In the genomic region with DNA sequence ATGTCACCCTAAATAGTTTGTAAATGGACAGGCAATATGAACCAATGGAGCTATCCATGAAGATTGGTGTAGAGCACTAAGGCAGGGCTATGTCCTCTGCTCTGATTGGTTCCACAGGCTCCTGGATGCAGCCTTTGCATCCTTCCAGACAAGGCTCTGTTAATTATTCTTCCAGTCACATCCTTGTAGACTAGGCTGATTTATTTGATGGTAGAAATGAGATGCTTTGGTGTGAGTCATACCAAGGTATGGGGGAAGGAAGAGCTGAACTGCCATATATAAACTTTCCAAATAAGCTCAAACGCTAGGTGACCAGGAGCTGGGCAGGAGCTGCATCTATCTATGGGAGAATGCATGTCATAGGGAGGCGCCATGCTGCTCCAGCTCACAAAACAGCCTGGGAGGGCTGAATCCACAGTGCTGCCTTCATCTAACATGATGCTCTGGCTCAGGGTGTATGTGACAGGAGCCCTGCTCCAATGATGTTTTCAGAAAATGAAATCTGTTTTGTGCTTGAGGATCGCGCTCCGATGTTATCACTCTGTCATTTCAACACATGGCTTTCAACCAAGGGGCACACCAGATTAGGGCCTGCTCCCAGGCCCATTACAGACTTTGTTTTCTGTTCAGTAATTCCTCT, we compare ENCODE assay signal across 14 cellular contexts.
DNase-seq lines count a peak whose midpoint lies in the region; ATAC-seq and TF ChIP-seq lines count a peak whose summit lies in the region.
"Had no signal": no experiment of that assay in that cellular context is flagged by ENCODE, and none has a peak within 500 bp of the region (broad histone marks: within the 10 kb centered on the region; RNA-seq: fewer than 3 reads in every experiment).

No MANE protein-coding gene starts in this region.

- H3K23ac ChIP-seq in mesenchymal stem cell (ENCODE audit: low read length in 2 of 2), result no peak overlapping the region

- peak; percentile 29 for ATAC-seq in aorta (ENCODE audit: low FRiP score)
- ATAC-seq: GM12878, GM23338 had no signal

- H3K18ac ChIP-seq in mesenchymal stem cell (ENCODE audit: low read depth in 1 of 2, low read length in 2 of 2), result no peak overlapping the region

- H3K27ac ChIP-seq in aorta (ENCODE audit: low read depth in 1 of 2, low read length in 2 of 2) (no peak overlapping the region), mesenchymal stem cell (ENCODE audit: low read length, poor library complexity, severe bottlenecking) (no peak overlapping the region), right atrium auricular region (no peak overlapping the region)
- H3K27ac ChIP-seq: BLaER1 had no signal

- H3K9me3 ChIP-seq in aorta (ENCODE audit: control insufficient read depth, low read length) (no peaks in the 10 kb centered on the region), mesenchymal stem cell (ENCODE audit: control insufficient read depth, low read length) (no peaks in the 10 kb centered on the region), right atrium auricular region (peaks cover 0 to 5% of the 10 kb centered on the region in 2 donors)
- H3K9me3 ChIP-seq: Caco-2 had no signal

- H3K4me1 ChIP-seq in aorta (ENCODE audit: control insufficient read depth in 1 of 2, insufficient read depth in 2 of 2, low read length in 2 of 2) (no peaks in the 10 kb centered on the region), mesenchymal stem cell (ENCODE audit: control insufficient read depth, insufficient read depth, low read depth, low read length) (peaks cover 2% of the 10 kb centered on the region), right atrium auricular region (no peaks in the 10 kb centered on the region)
- H3K4me1 ChIP-seq: BLaER1 had no signal

- no peak overlapping the region for H2AFZ ChIP-seq in mesenchymal stem cell (ENCODE audit: low read depth, low read length)
- H2AFZ ChIP-seq: GM23338 had no signal

- no peak overlapping the region for H2BK5ac ChIP-seq in mesenchymal stem cell (ENCODE audit: low read depth, low read length, poor library complexity, severe bottlenecking)

- WGBS in aorta, 2 donors, result 95 to 97% methylated on average over 5 of the region's 5 CpGs
- 90% methylated on average over 5 of the region's 5 CpGs for whole genome bisulfite sequencing in mesenchymal stem cell

- no peak overlapping the region for H2BK120ac ChIP-seq in mesenchymal stem cell (ENCODE audit: low read depth, low read length)

- no peak overlapping the region for H3K9ac ChIP-seq in mesenchymal stem cell (ENCODE audit: low read length)
- H3K9ac ChIP-seq: BLaER1 had no signal

- H3K79me1 ChIP-seq in mesenchymal stem cell (replicated peaks; ENCODE audit: low read length, poor library complexity, severe bottlenecking), result no peaks in the 10 kb centered on the region

- peak; percentile 45 for DNase-seq in Caki2 (ENCODE audit: low read depth)
- DNase-seq in M059J (ENCODE audit: low read depth), result peak; percentile 43
- peak; percentile 9 for DNase-seq in glomerular visceral epithelial cell (ENCODE audit: extremely low spot score)
- no peak for DNase-seq in aorta
- DNase-seq in mesenchymal stem cell, result no peak
- DNase-seq in NCI-H1694 treated with DMSO at 0.1 percent for 48 hours (lab: John Stamatoyannopoulos, UW), result no peak
- no peak for DNase-seq in right atrium auricular region (ENCODE audit: low spot score)
- DNase-seq: Caco-2; CD8-positive, alpha-beta memory T cell; DMS79; H7 had no signal

- H3K36me3 ChIP-seq in aorta (ENCODE audit: control insufficient read depth in 1 of 2, insufficient read depth in 2 of 2, low read length in 1 of 2) (no peaks in the 10 kb centered on the region), mesenchymal stem cell (ENCODE audit: control insufficient read depth in 1 of 2, insufficient read depth in 2 of 2, low read depth in 1 of 2, low read length in 2 of 2) (no peaks in the 10 kb centered on the region), right atrium auricular region (no peaks in the 10 kb centered on the region)
- H3K36me3 ChIP-seq: BLaER1 had no signal

- in situ Hi-C loops in Caki2 (cut with HindIII; ENCODE audit: low pct_unique_long_range_greater_than_20kb, low sequenced_read_pairs), result no loop called here

- TF ChIP-seq CTCF in right atrium auricular region (IDR thresholded peaks at IDR 0.05), result no peak

- no peak overlapping the region for H3K4ac ChIP-seq in mesenchymal stem cell (ENCODE audit: low read depth in 1 of 2, low read length in 2 of 2)

- no peaks in the 10 kb centered on the region for H3K27me3 ChIP-seq in aorta (ENCODE audit: control insufficient read depth in 1 of 2, insufficient read depth in 2 of 2, low read length in 1 of 2)
- H3K27me3 ChIP-seq in mesenchymal stem cell (ENCODE audit: control insufficient read depth in 1 of 2, insufficient read depth in 1 of 2, low read length in 2 of 2), result no peaks in the 10 kb centered on the region
- H3K27me3 ChIP-seq in right atrium auricular region, result no peaks in the 10 kb centered on the region
- H3K27me3 ChIP-seq: BLaER1 had no signal

- H2BK15ac ChIP-seq in mesenchymal stem cell (ENCODE audit: low read depth, poor library complexity, severe bottlenecking), result no peak overlapping the region

- H3K4me3 ChIP-seq in aorta (ENCODE audit: low read length in 2 of 2) (no peak overlapping the region), mesenchymal stem cell (ENCODE audit: insufficient read depth in 1 of 2, low read depth in 1 of 2, low read length in 2 of 2) (no peak overlapping the region), right atrium auricular region (no peak overlapping the region)
- H3K4me3 ChIP-seq: BLaER1, GM12878, GM23338 had no signal

- no peak overlapping the region for H3K4me2 ChIP-seq in mesenchymal stem cell (ENCODE audit: low read length, poor library complexity, severe bottlenecking)
- H3K4me2 ChIP-seq: BLaER1, GM23338 had no signal

- H4K8ac ChIP-seq in mesenchymal stem cell (ENCODE audit: low read length), result no peak overlapping the region

- no peak overlapping the region for H3K14ac ChIP-seq in mesenchymal stem cell (ENCODE audit: low read length in 2 of 2)

- H4K91ac ChIP-seq in mesenchymal stem cell (ENCODE audit: low read length), result no peak overlapping the region

- H2AK5ac ChIP-seq in mesenchymal stem cell (ENCODE audit: low read length, severe bottlenecking), result no peak overlapping the region

- intact Hi-C loops in aorta (cut with DNase I), result no loop called here

- H2BK12ac ChIP-seq in mesenchymal stem cell (ENCODE audit: low read length in 2 of 2), result peak overlapping the region in 1 of 2 experiments; percentile 66

Comparison
In these comparisons a context has a peak if more than half of its experiments do, and no peak if none do; other contexts are left out.
1. DNase-seq: peak in Caki2 (single experiment), M059J (single experiment) and glomerular visceral epithelial cell (single experiment); none in aorta (0 of 2), mesenchymal stem cell (single experiment), NCI-H1694 treated with DMSO at 0.1 percent for 48 hours (single experiment) and right atrium auricular region (single experiment).